Comparison of ENCODE assay signal across 10 cellular contexts in genomic region chr1:10508511-10508951, GRCh38. TPM values are rescaled to one million over a fixed set of nuclear protein-coding genes. Genes with fewer than 3 reads are reported as not detected.
DNase-seq lines count a peak whose midpoint lies in the region; ATAC-seq, FAIRE-seq and TF ChIP-seq lines count a peak whose summit lies in the region.
"Had no signal": no experiment of that assay in that cellular context is flagged by ENCODE, and none has a peak within 500 bp of the region (broad histone marks: within the 10 kb centered on the region; RNA-seq: fewer than 3 reads in every experiment).

No MANE protein-coding gene starts in this region.

- no peak overlapping the region for H2AFZ ChIP-seq in osteoblast (ENCODE audit: low read length)

- no peak overlapping the region for H3K4me2 ChIP-seq in osteoblast (ENCODE audit: insufficient read depth, low read length)

- ATAC-seq in GM21529 (IDR thresholded peaks at IDR 0.05; ENCODE audit: unreplicated experiment) = no peak

- TF ChIP-seq CTCF in astrocyte of the spinal cord (IDR thresholded peaks at IDR 0.05; ENCODE audit: low read depth, low read length) (no peak), osteoblast (IDR thresholded peaks at IDR 0.05; ENCODE audit: extremely low read depth, low read depth, low read length) (no peak), tibial nerve (IDR thresholded peaks at IDR 0.05) (no peak)

- H3K27me3 ChIP-seq in osteoblast (ENCODE audit: insufficient read depth, low read length) (no peaks in the 10 kb centered on the region), tibial nerve (no peaks in the 10 kb centered on the region)
- H3K27me3 ChIP-seq: ovary had no signal

- no peak for TF ChIP-seq POLR2A in tibial nerve (IDR thresholded peaks at IDR 0.05)

- peak; percentile 66 for DNase-seq in EH (ENCODE audit: low read depth)
- DNase-seq in NCI-H2171 (lab: John Stamatoyannopoulos, UW) = peak; percentile 49
- DNase-seq in astrocyte of the spinal cord (ENCODE audit: low read depth, low spot score) = peak; percentile 24
- DNase-seq in osteoblast (ENCODE audit: insufficient read length, low spot score, missing footprints) = no peak
- DNase-seq in KBM-7 = no peak
- DNase-seq in tibial nerve (ENCODE audit: low spot score in 2 of 2) = no peak
- DNase-seq in GM19239 (ENCODE audit: insufficient read length, low spot score) = no peak
- DNase-seq: NCI-H1694, ovary had no signal

- H3K9me3 ChIP-seq in osteoblast (ENCODE audit: low read depth, low read length) (no peaks in the 10 kb centered on the region), tibial nerve (no peaks in the 10 kb centered on the region)
- H3K9me3 ChIP-seq: ovary had no signal

- H3K36me3 ChIP-seq in osteoblast (ENCODE audit: insufficient read depth, low read length) = no peaks in the 10 kb centered on the region
- no peaks in the 10 kb centered on the region for H3K36me3 ChIP-seq in tibial nerve
- H3K36me3 ChIP-seq: ovary had no signal

- 67 to 85% methylated on average over 3 of the region's 3 CpGs for WGBS in tibial nerve, 2 donors

- H3K79me2 ChIP-seq in osteoblast (ENCODE audit: insufficient read depth, low read length) = peaks cover 50% of the 10 kb centered on the region

- H3K4me1 ChIP-seq in osteoblast (ENCODE audit: insufficient read depth, low read length) = peaks cover 35% of the 10 kb centered on the region
- H3K4me1 ChIP-seq in tibial nerve = peaks cover 0 to 26% (median 15%) of the 10 kb centered on the region in 4 donors

- H3K4me3 ChIP-seq in astrocyte of the spinal cord (ENCODE audit: low read depth, low read length) = no peak overlapping the region
- H3K4me3 ChIP-seq in osteoblast (ENCODE audit: insufficient read depth, low read length) = no peak overlapping the region
- H3K4me3 ChIP-seq in tibial nerve = no peak overlapping the region
- H3K4me3 ChIP-seq: ovary had no signal

- H4K20me1 ChIP-seq in osteoblast (ENCODE audit: insufficient read depth, low read length) = peaks cover 18% of the 10 kb centered on the region

- in situ Hi-C loops in astrocyte of the spinal cord (cut with HindIII; ENCODE audit: low sequenced_read_pairs) (no loop called here), KBM-7 (cut with MboI; ENCODE audit: low pct_unique_long_range_greater_than_20kb, low sequenced_read_pairs) (loop anchor here (25.0 kb wide), 1 partner anchor 354 kb away; no protein-coding TSS in a partner anchor)

- no peak for TF ChIP-seq EP300 in tibial nerve (IDR thresholded peaks at IDR 0.05)

- peak overlapping the region; percentile 16 for H3K27ac ChIP-seq in osteoblast (ENCODE audit: low read depth, low read length)
- H3K27ac ChIP-seq in tibial nerve = no peak overlapping the region
- H3K27ac ChIP-seq: ovary had no signal

- no peak for FAIRE-seq in GM19239 (lab: Jason Lieb, UNC)

RNA-seq across cellular contexts. Expression of gene PEX14, which starts 33.8 kb away (rescaled TPM):
- total RNA-seq in osteoblast (15.2 and 15.3 TPM in 2 replicates), tibial nerve (10 to 100 TPM; 14.4 to 21.8 (median 18.2) TPM)

RNA-seq across cellular contexts. Expression of gene DFFA, which starts 36.2 kb away (rescaled TPM):
- total RNA-seq in osteoblast (27.9 and 32.7 TPM in 2 replicates), tibial nerve (10 to 100 TPM; 14.9 to 19.5 (median 18.9) TPM)

RNA-seq across cellular contexts. Expression of gene CORT, which starts 58.7 kb away (rescaled TPM):
- 0.29 and 0.36 TPM in 2 replicates for total RNA-seq in osteoblast
- 1 to 10 TPM in 1 of 4 donors, not detected in 3; 1.7 TPM for total RNA-seq in tibial nerve

Comparison
In these comparisons a context has a peak if more than half of its experiments do, and no peak if none do; other contexts are left out.
1. DNase-seq: peak in EH (single experiment), NCI-H2171 (single experiment) and astrocyte of the spinal cord (single experiment); none in osteoblast (single experiment), KBM-7 (single experiment), tibial nerve (0 of 2) and GM19239 (single experiment).